Comparison of ENCODE assay signal across 17 cellular contexts in the genomic region with DNA sequence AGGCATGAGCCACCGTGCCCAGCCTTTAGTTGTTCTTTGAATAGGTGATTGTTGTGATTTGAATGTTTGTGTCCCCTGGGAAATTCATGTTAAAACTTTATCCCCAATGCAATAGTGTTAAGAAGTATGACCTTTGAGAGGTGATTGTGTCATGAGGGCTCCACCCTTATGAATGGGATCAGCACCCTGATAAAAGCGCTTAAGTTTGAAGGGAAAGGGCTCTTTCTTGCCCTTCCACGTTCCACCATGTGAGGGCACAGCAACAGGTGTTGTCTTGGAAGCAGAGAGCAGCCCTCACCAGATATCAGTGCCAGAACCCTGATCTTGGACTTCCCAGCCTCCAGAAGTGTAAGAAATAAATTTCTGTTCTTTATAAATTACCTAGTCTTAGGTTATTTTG. TPM values are rescaled to one million over a fixed set of nuclear protein-coding genes. Genes with fewer than 3 reads are reported as not detected.
DNase-seq lines count a peak whose midpoint lies in the region; ATAC-seq, FAIRE-seq and TF ChIP-seq lines count a peak whose summit lies in the region.
"Had no signal": no experiment of that assay in that cellular context is flagged by ENCODE, and none has a peak within 500 bp of the region (broad histone marks: within the 10 kb centered on the region; RNA-seq: fewer than 3 reads in every experiment).

No MANE protein-coding gene starts in this region.

- intact Hi-C loops in Panc1 (cut with micrococcal nuclease; ENCODE audit: unreplicated experiment): loop anchor here (5.0 kb wide), 1 partner anchor 289 kb away; no protein-coding TSS in a partner anchor

- peak; percentile 47 for TF ChIP-seq CTCF in A549 (IDR thresholded peaks at IDR 0.05)
- peak; percentile 35; the same call in 1 of the 3 replicates for TF ChIP-seq CTCF in GM12872 (IDR thresholded peaks at IDR 0.05; ENCODE audit: insufficient read depth, low read depth, low read length)
- peak; percentile 63 for TF ChIP-seq CTCF in Panc1 (IDR thresholded peaks at IDR 0.05)

- 32% methylated on average over 3 of the region's 3 CpGs for WGBS in A549 (ENCODE audit: missing lambda C conversion rate)

- H3K4me3 ChIP-seq in A549 (no peak overlapping the region), Panc1 (ENCODE audit: low read depth in 2 of 2, low read length in 2 of 2) (no peak overlapping the region)
- H3K4me3 ChIP-seq: colonic mucosa, right atrium auricular region, SJSA1, suprapubic skin had no signal

- H3K4me2 ChIP-seq in A549: no peak overlapping the region

- in situ Hi-C loops in Panc1 (cut with HindIII; ENCODE audit: low pct_unique_long_range_greater_than_20kb, low sequenced_read_pairs): no loop called here

- TF ChIP-seq RAD21 in A549 (conservative IDR thresholded peaks at IDR 0.05 in 1 of 2, IDR thresholded peaks at IDR 0.05 in 1 of 2): peak; percentile 40 to 46; a peak in 4 of 5 replicates

- DNase-seq in A549 (ENCODE audit: low read depth in 1 of 2, low spot score in 1 of 2) (peak in 1 of 2 experiments; percentile 55), Panc1 (ENCODE audit: low read depth, low spot score) (no peak), dedifferentiated amniotic fluid mesenchymal stem cell (ENCODE audit: extremely low spot score) (no peak), NOMO-1 treated with dmso at 0.1 percent for 144 hours (lab: John Stamatoyannopoulos, UW; ENCODE audit: unreplicated experiment) (no peak), NCI-H1048 (lab: John Stamatoyannopoulos, UW) (no peak)
- DNase-seq in activated CD4-positive, alpha-beta T cell treated with anti-CD3 and anti-CD28 coated beads for 4 hours: no peak
- DNase-seq: activated gamma-delta T cell, colonic mucosa, H7, hypothalamus, NCI-H446 had no signal

- no peaks in the 10 kb centered on the region for H3K36me3 ChIP-seq in Panc1 (ENCODE audit: control insufficient read depth, insufficient read depth, low read length)
- H3K36me3 ChIP-seq: colonic mucosa, right atrium auricular region, SJSA1, suprapubic skin had no signal

- BruUV-seq in Panc1 (replicated peaks; lab: Mats Ljungman, UMichigan): no TSS peak

- CTCF ChIA-PET in A549 (lab: Yijun Ruan, JAX): interaction anchor here (1.2 kb wide), 2 partner anchors 34 to 227 kb away, joined by 3 to 5 read pairs; partner anchors contain the start of gene RP2
- CTCF ChIA-PET in Panc1 (lab: Charles Lee): no interaction called here

- TF ChIP-seq EP300 in A549 (IDR thresholded peaks at IDR 0.05): no peak

- no peak for FAIRE-seq in A549 (lab: Jason Lieb, UNC)
- FAIRE-seq: GM19239 had no signal

- no peaks in the 10 kb centered on the region for H3K9me3 ChIP-seq in A549
- no peaks in the 10 kb centered on the region for H3K9me3 ChIP-seq in Panc1 (ENCODE audit: control insufficient read depth, insufficient read depth, low read depth, low read length)
- H3K9me3 ChIP-seq: colonic mucosa, right atrium auricular region, SJSA1, suprapubic skin had no signal

- TF ChIP-seq POLR2A in A549 (IDR thresholded peaks at IDR 0.05; ENCODE audit: low read length): no peak

- H3K27me3 ChIP-seq in Panc1 (ENCODE audit: control insufficient read depth, insufficient read depth, low read length): no peaks in the 10 kb centered on the region
- H3K27me3 ChIP-seq: colonic mucosa, SJSA1, suprapubic skin had no signal

- no peak overlapping the region for H3K27ac ChIP-seq in A549
- H3K27ac ChIP-seq in Panc1 (ENCODE audit: low read length): no peak overlapping the region
- H3K27ac ChIP-seq: colonic mucosa, right atrium auricular region, SJSA1, suprapubic skin had no signal

- POLR2A ChIA-PET in A549 (lab: Yijun Ruan, JAX): no interaction called here
- POLR2A ChIA-PET in Panc1 (lab: Charles Lee): no interaction called here

- H3K4me1 ChIP-seq in A549: no peaks in the 10 kb centered on the region
- H3K4me1 ChIP-seq in Panc1 (ENCODE audit: control insufficient read depth, insufficient read depth, low read length): no peaks in the 10 kb centered on the region
- H3K4me1 ChIP-seq: colonic mucosa, right atrium auricular region, SJSA1, suprapubic skin had no signal

- peak; percentile 54 to 79; a peak in 4 of 6 replicates for ATAC-seq in A549
- peak; percentile 73 for ATAC-seq in Panc1
- peak; percentile 73 for ATAC-seq in esophagus mucosa

TF ChIP-seq in A549, 52 proteins besides CTCF, POLR2A, EP300 and RAD21:
- TF ChIP-seq SMC3 (IDR thresholded peaks at IDR 0.05): peak; percentile 51
- TF ChIP-seq TFCP2L1 (CRISPR knock-in tag; IDR thresholded peaks at IDR 0.05): no peak

RNA-seq across cellular contexts. Expression of gene RP2, which starts 33.7 kb away (rescaled TPM):
- 13.8 and 14.8 TPM in 2 replicates for polyA plus RNA-seq in A549 (2011; rRNA removed)
- 3.6 and 5.5 TPM in 2 replicates for polyA plus RNA-seq in A549 (2012; cell fraction: cytosol; rRNA removed)
- 2.1 and 2.4 TPM in 2 replicates for polyA plus RNA-seq in A549 (2012; cell fraction: nucleus; rRNA removed)
- polyA plus RNA-seq in A549 (2017; fragmentation: RNase III; extraction: RNeasy Plus Mini Kit Qiagen cat#74134 plus additional on column Dnase treatment): 12.9 to 15.0 TPM (median 14.0 TPM) in 3 replicates
- 5.4 and 6.8 TPM in 2 replicates for polyA minus RNA-seq in A549 (2011; rRNA and poly(A)+ RNA removed)
- total RNA-seq in Panc1 (2021; ENCODE audit: unreplicated experiment): 17.3 TPM
- polyA plus RNA-seq in Panc1 (2012; ENCODE audit: insufficient read length): 9.4 TPM
- total RNA-seq in esophagus mucosa: 8.4 TPM

RNA-seq across cellular contexts. Expression of gene SLC9A7, which starts 44.2 kb away (rescaled TPM):
- 21.1 and 22.3 TPM in 2 replicates for polyA plus RNA-seq in A549 (2011; rRNA removed)
- 8.7 and 9.3 TPM in 2 replicates for polyA plus RNA-seq in A549 (2012; cell fraction: cytosol; rRNA removed)
- 10.7 and 11.1 TPM in 2 replicates for polyA plus RNA-seq in A549 (2012; cell fraction: nucleus; rRNA removed)
- 9.8 to 11.4 TPM (median 11.2 TPM) in 3 replicates for polyA plus RNA-seq in A549 (2017; fragmentation: RNase III; extraction: RNeasy Plus Mini Kit Qiagen cat#74134 plus additional on column Dnase treatment)
- 54.4 and 77.5 TPM in 2 replicates for polyA minus RNA-seq in A549 (2011; rRNA and poly(A)+ RNA removed)
- 80.4 TPM for total RNA-seq in Panc1 (2021; ENCODE audit: unreplicated experiment)
- polyA plus RNA-seq in Panc1 (2012; ENCODE audit: insufficient read length): 29.3 TPM
- total RNA-seq in esophagus mucosa: 6.3 TPM

Comparison
In these comparisons a context has a peak if more than half of its experiments do, and no peak if none do; other contexts are left out.
1. RNA of gene SLC9A7, which starts 44.2 kb away (total RNA-seq): 80.4 TPM in Panc1 (single experiment); 6.3 TPM in esophagus mucosa (single experiment); every median in the first group is over 10 times any median in the second.
2. Peak in every context shown above with its lines, with median percentiles within 50 percentile points of each other: ATAC-seq and CTCF ChIP-seq.